In genomic region chr5:17517526-17517925, GRCh38 we compare ENCODE assay signal across 14 cellular contexts. TPM values are rescaled to one million over a fixed set of nuclear protein-coding genes. Genes with fewer than 3 reads are reported as not detected.
DNase-seq lines count a peak whose midpoint lies in the region; TF ChIP-seq lines count a peak whose summit lies in the region.
"Not testable (repeated sequence)": the region's sequence is repeated elsewhere in the genome, so short reads cannot be mapped to it uniquely, and the experiment has no call there.
"Had no signal": no experiment of that assay in that cellular context is flagged by ENCODE, and none has a peak within 500 bp of the region (broad histone marks: within the 10 kb centered on the region; RNA-seq: fewer than 3 reads in every experiment).

No MANE protein-coding gene starts in this region.

- not testable (repeated sequence) for H3K4me3 Mint-ChIP-seq in activated CD4-positive, alpha-beta T cell treated with anti-CD3 and anti-CD28 coated beads, Interleukin-2, amount 10 ng/mL, durations not matched to agents 24 days and 14 days; chondrocyte (ENCODE audit: unreplicated experiment)

- TF ChIP-seq CTCF in BE2C (IDR thresholded peaks at IDR 0.05; ENCODE audit: low read depth, low read length); chondrocyte (IDR thresholded peaks at IDR 0.05); ovary (IDR thresholded peaks at IDR 0.05): not testable (repeated sequence)

- not testable (repeated sequence) for H3K27ac Mint-ChIP-seq in activated CD4-positive, alpha-beta T cell treated with anti-CD3 and anti-CD28 coated beads, Interleukin-2, amount 10 ng/mL, durations not matched to agents 24 days and 14 days; chondrocyte (ENCODE audit: unreplicated experiment)

- H3K4me3 ChIP-seq in BE2C (ENCODE audit: low read depth, low read length); ovary: not testable (repeated sequence)

- H3K27ac ChIP-seq in ovary, result not testable (repeated sequence)

- not testable (repeated sequence) for H3K4me1 ChIP-seq in BE2C; ovary (ENCODE audit: insufficient read depth)

- not testable (repeated sequence) for H3K27me3 Mint-ChIP-seq in activated CD4-positive, alpha-beta T cell treated with anti-CD3 and anti-CD28 coated beads, Interleukin-2, amount 10 ng/mL, durations not matched to agents 24 days and 14 days; chondrocyte (ENCODE audit: low read depth)

- not testable (repeated sequence) for TF ChIP-seq EP300 in ovary (IDR thresholded peaks at IDR 0.05)

- not testable (repeated sequence) for H3K36me3 ChIP-seq in BE2C, ovary

- not testable (repeated sequence) for H3K27me3 ChIP-seq in BE2C, ovary

- H3K9me3 Mint-ChIP-seq in activated CD4-positive, alpha-beta T cell treated with anti-CD3 and anti-CD28 coated beads, Interleukin-2, amount 10 ng/mL, durations not matched to agents 24 days and 14 days; chondrocyte (ENCODE audit: low read depth): not testable (repeated sequence)

- H3K4me1 Mint-ChIP-seq in activated CD4-positive, alpha-beta T cell treated with anti-CD3 and anti-CD28 coated beads, Interleukin-2, amount 10 ng/mL, durations not matched to agents 24 days and 14 days; chondrocyte (ENCODE audit: low read depth): not testable (repeated sequence)

- H3K9me3 ChIP-seq in BE2C, ovary: not testable (repeated sequence)

- H3K36me3 Mint-ChIP-seq in activated CD4-positive, alpha-beta T cell treated with anti-CD3 and anti-CD28 coated beads, Interleukin-2, amount 10 ng/mL, durations not matched to agents 24 days and 14 days (ENCODE audit: low read depth); chondrocyte (ENCODE audit: low read depth): not testable (repeated sequence)

- intact Hi-C loops in activated CD4-positive, alpha-beta T cell treated with anti-CD3 and anti-CD28 coated beads, Interleukin-2, amount 10 ng/mL, durations not matched to agents 24 days and 14 days (cut with micrococcal nuclease); ovary (cut with DNase I): not testable (repeated sequence)

- DNase-seq in BE2C, result peak; percentile 17
- DNase-seq in activated CD4-positive, alpha-beta T cell treated with anti-CD3 and anti-CD28 coated beads, Interleukin-2, amount 10 ng/mL, durations not matched to agents 24 days and 14 days, result peak; percentile 58
- peak; percentile 7 for DNase-seq in activated T-cell treated with anti-CD3 and anti-CD28 coated beads for 4 hours
- DNase-seq in activated T-helper 9 cell treated with anti-CD3 and anti-CD28 coated beads, Interleukin-2, amount 50 U/mL, for 16 hours (ENCODE audit: low read depth), result peak; percentile 10
- DNase-seq in chondrocyte (ENCODE audit: low spot score), result peak; percentile 80
- peak in 3 of 5 donors; percentile 17 to 40 (median 36) for DNase-seq in ovary
- DNase-seq in stimulated activated CD8-positive, alpha-beta memory T cell treated with anti-CD3 and anti-CD28 coated beads, Interleukin-12 subunit alpha, Interleukin-12 subunit beta, amount 100 ng/mL, for 24 hours (ENCODE audit: extremely low read depth), result peak; percentile 0
- peak; percentile 65 for DNase-seq in ureter (ENCODE audit: low spot score)

- 78 to 81% (median 78%) methylated on average over 8 to 12 of the region's 12 CpGs for WGBS in ovary, 3 donors

- TF ChIP-seq POLR2A in ovary (IDR thresholded peaks at IDR 0.05), result not testable (repeated sequence)

RNA-seq across cellular contexts. Expression of gene TAF11L3, which starts 0.6 kb away (rescaled TPM):
- polyA plus RNA-seq in BE2C (2012; ENCODE audit: insufficient read depth, insufficient read length, low read depth), result not detected
- total RNA-seq in activated CD4-positive, alpha-beta T cell treated with anti-CD3 and anti-CD28 coated beads, Interleukin-2, amount 10 ng/mL, durations not matched to agents 24 days and 14 days, result not detected in 2 replicates
- total RNA-seq in chondrocyte (not detected in 3 replicates), ovary (not detected), ureter (not detected)
- not detected for polyA plus RNA-seq in ovary
- total RNA-seq: CD8-positive, alpha-beta T cell; Daoy; H7; IMR-90; PC-3; RPMI7951 had no signal
- polyA plus RNA-seq: IMR-90 had no signal

RNA-seq across cellular contexts. Expression of gene TAF11L4, which starts 4.1 kb away (rescaled TPM):
- polyA plus RNA-seq in BE2C (2012; ENCODE audit: insufficient read depth, insufficient read length, low read depth), result not detected
- not detected in 2 replicates for total RNA-seq in activated CD4-positive, alpha-beta T cell treated with anti-CD3 and anti-CD28 coated beads, Interleukin-2, amount 10 ng/mL, durations not matched to agents 24 days and 14 days
- not detected in 3 replicates for total RNA-seq in chondrocyte
- not detected for total RNA-seq in ovary
- not detected for polyA plus RNA-seq in ovary
- not detected for total RNA-seq in ureter
- total RNA-seq: CD8-positive, alpha-beta T cell; Daoy; H7; IMR-90; PC-3; RPMI7951 had no signal
- polyA plus RNA-seq: IMR-90 had no signal

RNA-seq across cellular contexts. Expression of gene TAF11L5, which starts 7.5 kb away (rescaled TPM):
- not detected for polyA plus RNA-seq in BE2C (2012; ENCODE audit: insufficient read depth, insufficient read length, low read depth)
- total RNA-seq in activated CD4-positive, alpha-beta T cell treated with anti-CD3 and anti-CD28 coated beads, Interleukin-2, amount 10 ng/mL, durations not matched to agents 24 days and 14 days, result not detected in 2 replicates
- total RNA-seq in chondrocyte, result not detected in 3 replicates
- total RNA-seq in ovary, result not detected
- not detected for polyA plus RNA-seq in ovary
- total RNA-seq in ureter, result not detected
- total RNA-seq: CD8-positive, alpha-beta T cell; Daoy; H7; IMR-90; PC-3; RPMI7951 had no signal
- polyA plus RNA-seq: IMR-90 had no signal

RNA-seq across cellular contexts. Expression of gene TAF11L6, which starts 10.9 kb away (rescaled TPM):
- polyA plus RNA-seq in BE2C (2012; ENCODE audit: insufficient read depth, insufficient read length, low read depth), result not detected
- total RNA-seq in activated CD4-positive, alpha-beta T cell treated with anti-CD3 and anti-CD28 coated beads, Interleukin-2, amount 10 ng/mL, durations not matched to agents 24 days and 14 days, result not detected in 2 replicates
- not detected in 3 replicates for total RNA-seq in chondrocyte
- not detected for total RNA-seq in ovary
- polyA plus RNA-seq in ovary, result not detected
- total RNA-seq in ureter, result not detected
- total RNA-seq: CD8-positive, alpha-beta T cell; Daoy; H7; IMR-90; PC-3; RPMI7951 had no signal
- polyA plus RNA-seq: IMR-90 had no signal

RNA-seq across cellular contexts. Expression of gene TAF11L2, which starts 19.5 kb away (rescaled TPM):
- polyA plus RNA-seq in BE2C (2012; ENCODE audit: insufficient read depth, insufficient read length, low read depth), result not detected
- total RNA-seq in activated CD4-positive, alpha-beta T cell treated with anti-CD3 and anti-CD28 coated beads, Interleukin-2, amount 10 ng/mL, durations not matched to agents 24 days and 14 days, result not detected in 2 replicates
- total RNA-seq in chondrocyte (not detected in 3 replicates), ovary (not detected), ureter (not detected)
- polyA plus RNA-seq in ovary, result not detected
- total RNA-seq: CD8-positive, alpha-beta T cell; Daoy; H7; IMR-90; PC-3; RPMI7951 had no signal
- polyA plus RNA-seq: IMR-90 had no signal

Comparison
In these comparisons a context has a peak if more than half of its experiments do, and no peak if none do; other contexts are left out.
1. DNase-seq: peak in every context shown above with its lines; median percentile 80 in chondrocyte; 65 in ureter; 58 in activated CD4-positive, alpha-beta T cell treated with anti-CD3 and anti-CD28 coated beads, Interleukin-2, amount 10 ng/mL, durations not matched to agents 24 days and 14 days; 36 in ovary; 17 in BE2C; 10 in activated T-helper 9 cell treated with anti-CD3 and anti-CD28 coated beads, Interleukin-2, amount 50 U/mL, for 16 hours; 7 in activated T-cell treated with anti-CD3 and anti-CD28 coated beads for 4 hours; 0 in stimulated activated CD8-positive, alpha-beta memory T cell treated with anti-CD3 and anti-CD28 coated beads, Interleukin-12 subunit alpha, Interleukin-12 subunit beta, amount 100 ng/mL, for 24 hours.